Comparison of ENCODE assay signal across 25 cellular contexts in the genomic region with DNA sequence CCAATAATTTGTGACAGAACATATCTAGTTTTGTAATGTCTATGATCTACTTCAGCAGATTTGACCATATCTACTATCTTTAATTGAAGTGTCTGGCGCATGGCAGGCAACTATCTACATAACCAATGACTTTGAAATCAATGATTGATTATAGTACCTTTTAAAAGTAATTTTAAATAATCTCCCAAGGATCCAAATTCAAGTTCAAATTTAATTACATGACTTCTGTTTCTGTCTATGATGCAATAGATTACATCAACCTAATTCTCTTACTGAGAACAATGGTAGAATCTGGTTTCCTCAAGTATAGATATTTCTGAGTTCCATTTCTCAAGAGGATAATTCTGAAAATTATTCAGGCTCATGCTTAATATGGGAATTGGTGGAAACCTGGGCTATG.
"Had no signal": no experiment of that assay in that cellular context is flagged by ENCODE, and none has a peak within 500 bp of the region (broad histone marks: within the 10 kb centered on the region; RNA-seq: fewer than 3 reads in every experiment).

No MANE protein-coding gene starts in this region.

- H3K4me2 ChIP-seq: PC-9 had no signal

- H3K36me3 Mint-ChIP-seq: activated naive CD8-positive, alpha-beta T cell; brain had no signal

- ATAC-seq: activated CD4-positive, alpha-beta T cell treated with anti-CD3 and anti-CD28 coated beads for 36 hours; activated T-helper 17 cell treated with anti-CD3 and anti-CD28 coated beads, Interleukin-2, amount 50 U/mL, for 72 hours had no signal

- H3K4me1 Mint-ChIP-seq: activated CD4-positive, alpha-beta memory T cell treated with anti-CD3 and anti-CD28 coated beads, Interleukin-2, amount 10 ng/mL, durations not matched to agents 7 days and 5 days; activated CD4-positive, alpha-beta T cell treated with anti-CD3 and anti-CD28 coated beads for 36 hours; activated T-helper 17 cell treated with anti-CD3 and anti-CD28 coated beads, Interleukin-2, amount 50 U/mL, for 72 hours had no signal

- H3K27me3 Mint-ChIP-seq: activated T-helper 17 cell treated with anti-CD3 and anti-CD28 coated beads, Interleukin-2, amount 50 U/mL, for 72 hours had no signal

- DNase-seq: activated CD4-positive, alpha-beta memory T cell treated with anti-CD3 and anti-CD28 coated beads, Interleukin-2, amount 10 ng/mL, durations not matched to agents 7 days and 5 days; activated CD4-positive, alpha-beta T cell treated with anti-CD3 and anti-CD28 coated beads for 36 hours; activated CD4-positive, alpha-beta T cell treated with anti-CD3 and anti-CD28 coated beads, Interleukin-2, amount 50 U/mL, for 1 hour; activated CD4-positive, CD25-positive, alpha-beta regulatory T cell; activated gamma-delta T cell; activated naive CD4-positive, alpha-beta T cell treated with anti-CD3 and anti-CD28 coated beads for 36 hours; activated T-cell treated with anti-CD3 and anti-CD28 coated beads for 4 hours; activated T-cell treated with anti-CD3 and anti-CD28 coated beads, Interleukin-2, amount 50 U/mL, for 48 hours; amygdala; cerebellar nuclear complex; NCI-H1092 treated with DMSO at 0.1 percent for 48 hours; NCI-H1417 treated with DMSO at 0.1 percent for 48 hours; NCI-H1694 treated with DMSO at 0.1 percent for 48 hours; NCI-H2029 treated with DMSO at 0.1 percent for 48 hours; NCI-H345; NCI-H510A; NCI-H69; NK-92 treated with Interleukin-12 subunit alpha and Interleukin-12 subunit beta, amount 100 ng/mL, for 24 hours; SIG-M5; T-helper 1 cell had no signal

- H3K27ac ChIP-seq: PC-9, VCaP had no signal

- H3K9me3 Mint-ChIP-seq: activated CD4-positive, alpha-beta memory T cell treated with anti-CD3 and anti-CD28 coated beads, Interleukin-2, amount 10 ng/mL, durations not matched to agents 7 days and 5 days; activated naive CD4-positive, alpha-beta T cell treated with anti-CD3 and anti-CD28 coated beads for 36 hours; activated T-helper 17 cell treated with anti-CD3 and anti-CD28 coated beads, Interleukin-2, amount 50 U/mL, for 72 hours; brain had no signal

- H3K4me3 Mint-ChIP-seq: activated CD4-positive, alpha-beta memory T cell treated with anti-CD3 and anti-CD28 coated beads, Interleukin-2, amount 10 ng/mL, durations not matched to agents 7 days and 5 days; activated CD4-positive, alpha-beta T cell treated with anti-CD3 and anti-CD28 coated beads for 36 hours; activated naive CD4-positive, alpha-beta T cell treated with anti-CD3 and anti-CD28 coated beads for 36 hours; activated naive CD8-positive, alpha-beta T cell; activated T-helper 17 cell treated with anti-CD3 and anti-CD28 coated beads, Interleukin-2, amount 50 U/mL, for 72 hours; brain had no signal

- H3K4me3 ChIP-seq: PC-9 had no signal

- H3K27ac Mint-ChIP-seq: activated CD4-positive, alpha-beta memory T cell treated with anti-CD3 and anti-CD28 coated beads, Interleukin-2, amount 10 ng/mL, durations not matched to agents 7 days and 5 days; activated CD4-positive, alpha-beta T cell treated with anti-CD3 and anti-CD28 coated beads for 36 hours; activated naive CD4-positive, alpha-beta T cell treated with anti-CD3 and anti-CD28 coated beads for 36 hours; activated naive CD8-positive, alpha-beta T cell; activated T-helper 17 cell treated with anti-CD3 and anti-CD28 coated beads, Interleukin-2, amount 50 U/mL, for 72 hours; brain had no signal
